8 cellular contexts compared by ENCODE assay signal in genomic region chr18:50280707-50281294, GRCh38.
A peak's percentile ranks its signal among the peaks of the same experiment; 100 is the strongest.
DNase-seq lines count a peak whose midpoint lies in the region; ATAC-seq and TF ChIP-seq lines count a peak whose summit lies in the region.

No MANE protein-coding gene starts in this region.

- H4K20me1 ChIP-seq in SU-DHL-6 (ENCODE audit: low read depth, low read length) = no peaks in the 10 kb centered on the region; the same call in 1 of the 2 replicates

- peaks cover 12% of the 10 kb centered on the region for H3K4me1 ChIP-seq in rectal smooth muscle tissue (ENCODE audit: control insufficient read depth, insufficient read depth, low read length)

- peak overlapping the region; percentile 86 for H2AFZ ChIP-seq in SU-DHL-6 (ENCODE audit: low read depth, low read length, severe bottlenecking)

- H3K9ac ChIP-seq in SU-DHL-6 (ENCODE audit: low read length) (peak overlapping the region; percentile 95), rectal smooth muscle tissue (ENCODE audit: low read length) (peak overlapping the region; percentile 99)

- TF ChIP-seq CTCF in SU-DHL-6 (IDR thresholded peaks at IDR 0.05; ENCODE audit: insufficient read depth, low read length, poor library complexity, severe bottlenecking) (no peak), fibroblast of mammary gland (conservative IDR thresholded peaks at IDR 0.05; ENCODE audit: control insufficient read depth, insufficient read depth, low read depth, low read length) (no peak)

- no peaks in the 10 kb centered on the region for H3K9me2 ChIP-seq in SU-DHL-6 (replicated peaks; ENCODE audit: insufficient read depth, low read length)

- H3K79me2 ChIP-seq in SU-DHL-6 (ENCODE audit: insufficient read depth, low read length) = peaks cover 40% of the 10 kb centered on the region

- H3K4me3 ChIP-seq in GM08714 (ENCODE audit: low read length) (peak overlapping the region; percentile 91), SU-DHL-6 (ENCODE audit: insufficient read depth, low read length, poor library complexity, severe bottlenecking) (peak overlapping the region; percentile 99), fibroblast of mammary gland (ENCODE audit: control insufficient read depth, low read depth, low read length) (peak overlapping the region; percentile 99), rectal smooth muscle tissue (ENCODE audit: low read length) (peak overlapping the region; percentile 99)

- DNase-seq in fibroblast of mammary gland (ENCODE audit: low read depth) (no peak), NCI-H774 (lab: John Stamatoyannopoulos, UW) (no peak), NCI-H1417 (lab: John Stamatoyannopoulos, UW) (no peak), DMS 273 (lab: John Stamatoyannopoulos, UW; ENCODE audit: unreplicated experiment) (no peak)

- peak overlapping the region; percentile 82 for H3K27ac ChIP-seq in SU-DHL-6 (ENCODE audit: low read depth, low read length)
- H3K27ac ChIP-seq in rectal smooth muscle tissue (ENCODE audit: low read depth, low read length) = peak overlapping the region; percentile 85

- H3K27me3 ChIP-seq in SU-DHL-6 (ENCODE audit: low read length) (no peaks in the 10 kb centered on the region), rectal smooth muscle tissue (ENCODE audit: control insufficient read depth, insufficient read depth, low read length) (no peaks in the 10 kb centered on the region)

- no peaks in the 10 kb centered on the region for H3K9me3 ChIP-seq in SU-DHL-6 (ENCODE audit: insufficient read depth, low read length)

- H3F3A ChIP-seq in SU-DHL-6 (ENCODE audit: insufficient read depth) = 0 out of 2 replicates have a peak, but pooled peaks cover 12% of the 10 kb centered on the region

- H3K36me3 ChIP-seq in SU-DHL-6 (ENCODE audit: low read length) = peaks cover 8% of the 10 kb centered on the region; the same call in 1 of the 2 replicates
- peaks cover 31% of the 10 kb centered on the region for H3K36me3 ChIP-seq in rectal smooth muscle tissue (ENCODE audit: control insufficient read depth, insufficient read depth, low read length)

- ATAC-seq in GM18873 (IDR thresholded peaks at IDR 0.05; ENCODE audit: low FRiP score, unreplicated experiment) = no peak

- peak overlapping the region; percentile 97 for H3K4me2 ChIP-seq in SU-DHL-6 (ENCODE audit: low read depth, low read length, poor library complexity, severe bottlenecking)
